9 cellular contexts compared by ENCODE assay signal in genomic region chr17:16428098-16428882, GRCh38. TPM values are rescaled to one million over a fixed set of nuclear protein-coding genes. Genes with fewer than 3 reads are reported as not detected.
DNase-seq lines count a peak whose midpoint lies in the region; TF ChIP-seq lines count a peak whose summit lies in the region.
"Had no signal": no experiment of that assay in that cellular context is flagged by ENCODE, and none has a peak within 500 bp of the region (broad histone marks: within the 10 kb centered on the region; RNA-seq: fewer than 3 reads in every experiment).

No MANE protein-coding gene starts in this region.

- in situ Hi-C loops in G401 (cut with HindIII; ENCODE audit: low sequenced_read_pairs) = no loop called here

- peaks cover 3 to 20% (median 4%) of the 10 kb centered on the region in 3 donors for H3K36me3 Mint-ChIP-seq in immature natural killer cell

- DNase-seq in Daoy (ENCODE audit: low read depth) (peak; percentile 78), Kasumi-1 (lab: John Stamatoyannopoulos, UW) (peak; percentile 43 to 72), fibroblast of villous mesenchyme (ENCODE audit: low read depth) (peak; percentile 77), posterior cingulate gyrus (peak in 6 of 10 donors; percentile 38 to 93 (median 62)), posterior vena cava (ENCODE audit: low spot score) (no peak), immature natural killer cell (no peak), G401 (ENCODE audit: low spot score) (no peak)
- DNase-seq in activated CD4-positive, alpha-beta T cell treated with anti-CD3 and anti-CD28 coated beads, Interleukin-2, amount 50 U/mL, for 4 hours = peak; percentile 47

- TF ChIP-seq CTCF in fibroblast of villous mesenchyme (IDR thresholded peaks at IDR 0.05; ENCODE audit: insufficient read depth, low read depth, low read length) = peak; percentile 88

- H3K4me3 ChIP-seq in fibroblast of villous mesenchyme (ENCODE audit: low read depth, low read length) = no peak overlapping the region

- peaks cover 5 to 6% of the 10 kb centered on the region in 2 donors for H3K4me1 Mint-ChIP-seq in immature natural killer cell

- intact Hi-C loops in posterior cingulate gyrus (cut with DNase I) = no loop called here
- intact Hi-C loops in posterior vena cava (cut with DNase I) = no loop called here

- no peak overlapping the region for H3K27ac Mint-ChIP-seq in immature natural killer cell

- H3K4me3 Mint-ChIP-seq in immature natural killer cell = no peak overlapping the region

- H3K27me3 Mint-ChIP-seq in immature natural killer cell (ENCODE audit: low read depth in 3 of 3) = no peaks in the 10 kb centered on the region

- no peaks in the 10 kb centered on the region for H3K9me3 Mint-ChIP-seq in immature natural killer cell

RNA-seq across cellular contexts. Expression of gene TRPV2, which starts 12.9 kb away (rescaled TPM):
- total RNA-seq in Daoy (2014; rRNA removed; shearing (Covaris generic)) = 0.06 and 2.3 TPM in 2 replicates
- total RNA-seq in fibroblast of villous mesenchyme (53.5 and 106 TPM in 2 replicates), posterior vena cava (10 to 100 TPM; 35.7 to 40.8 TPM)
- polyA plus RNA-seq in immature natural killer cell = 100 to 1,000 TPM; 151 to 206 (median 202) TPM
- total RNA-seq in G401 (2014; rRNA removed; shearing (Covaris generic)) = 41.8 and 47.6 TPM in 2 replicates
- polyA plus RNA-seq: neural cell had no signal

RNA-seq across cellular contexts. Expression of gene UBB, which starts 47.4 kb away (rescaled TPM):
- total RNA-seq in Daoy (2014; rRNA removed; shearing (Covaris generic)) = 1,877 and 2,346 TPM in 2 replicates
- 1,346 and 1,383 TPM in 2 replicates for total RNA-seq in fibroblast of villous mesenchyme
- 100 to 1,000 TPM; 581 to 633 TPM for total RNA-seq in posterior vena cava
- 1,000 to 10,000 TPM; 3,354 to 4,873 (median 3,832) TPM for polyA plus RNA-seq in immature natural killer cell
- total RNA-seq in G401 (2014; rRNA removed; shearing (Covaris generic)) = 707 and 741 TPM in 2 replicates

Comparison
In these comparisons a context has a peak if more than half of its experiments do, and no peak if none do; other contexts are left out.
1. DNase-seq: peak in Daoy (single experiment), Kasumi-1 (2 of 2), activated CD4-positive, alpha-beta T cell treated with anti-CD3 and anti-CD28 coated beads, Interleukin-2, amount 50 U/mL, for 4 hours (2 of 2), fibroblast of villous mesenchyme (single experiment) and posterior cingulate gyrus (6 of 10); none in posterior vena cava (single experiment), immature natural killer cell (0 of 3) and G401 (single experiment).
2. RNA of gene TRPV2, which starts 12.9 kb away (total RNA-seq): 53.5 to 106 TPM in fibroblast of villous mesenchyme, 41.8 to 47.6 TPM in G401 and 35.7 to 40.8 TPM in posterior vena cava; 0.06 to 2.3 TPM in Daoy; every median in the first group is over 10 times any median in the second.